Comparison of ENCODE assay signal across 14 cellular contexts in genomic region chr11:121337078-121337477, GRCh38. TPM values are rescaled to one million over a fixed set of nuclear protein-coding genes. Genes with fewer than 3 reads are reported as not detected.
A peak's percentile ranks its signal among the peaks of the same experiment; 100 is the strongest.
DNase-seq lines count a peak whose midpoint lies in the region; ATAC-seq lines count a peak whose summit lies in the region.
"Had no signal": no experiment of that assay in that cellular context is flagged by ENCODE, and none has a peak within 500 bp of the region (broad histone marks: within the 10 kb centered on the region; RNA-seq: fewer than 3 reads in every experiment).

No MANE protein-coding gene starts in this region.

- H3K9me3 Mint-ChIP-seq in activated T-cell treated with anti-CD3 and anti-CD28 coated beads, Interleukin-2, amount 50 U/mL, for 4 hours, result no peaks in the 10 kb centered on the region
- H3K9me3 Mint-ChIP-seq: type B pancreatic cell had no signal

- DNase-seq in activated T-cell treated with anti-CD3 and anti-CD28 coated beads, Interleukin-2, amount 50 U/mL, for 4 hours, result no peak
- DNase-seq in activated T-cell treated with anti-CD3 and anti-CD28 coated beads, Interleukin-2, amount 50 U/mL, for 1 hour, result no peak
- DNase-seq in myocyte (ENCODE audit: low read depth), result peak; percentile 2
- DNase-seq in sciatic nerve (ENCODE audit: low spot score), result no peak
- no peak for DNase-seq in activated gamma-delta T cell treated with Interleukin-2 at 50 U/mL for 16 hours
- DNase-seq in HPDE6-E6E7 (ENCODE audit: extremely low spot score), result no peak
- DNase-seq: kidney; NCI-H146; stimulated activated CD4-positive, alpha-beta T cell treated with anti-CD3 and anti-CD28 coated beads, Interleukin-15, amount 100 ng/mL, for 24 hours had no signal

- peaks cover 28% of the 10 kb centered on the region for H3K4me1 Mint-ChIP-seq in activated T-cell treated with anti-CD3 and anti-CD28 coated beads, Interleukin-2, amount 50 U/mL, for 4 hours (ENCODE audit: low read depth)

- peaks cover 7% of the 10 kb centered on the region for H3K27me3 Mint-ChIP-seq in activated T-cell treated with anti-CD3 and anti-CD28 coated beads, Interleukin-2, amount 50 U/mL, for 4 hours (ENCODE audit: low read depth)

- H3K36me3 Mint-ChIP-seq in activated T-cell treated with anti-CD3 and anti-CD28 coated beads, Interleukin-2, amount 50 U/mL, for 4 hours (ENCODE audit: insufficient read depth), result peaks cover 3% of the 10 kb centered on the region
- H3K36me3 Mint-ChIP-seq: type B pancreatic cell, WTC11 had no signal

- H3K4me3 Mint-ChIP-seq in activated T-cell treated with anti-CD3 and anti-CD28 coated beads, Interleukin-2, amount 50 U/mL, for 4 hours, result no peak overlapping the region
- H3K4me3 Mint-ChIP-seq: type B pancreatic cell, WTC11 had no signal

- intact Hi-C loops in sciatic nerve (cut with DNase I), result no loop called here

- ATAC-seq in activated T-cell treated with anti-CD3 and anti-CD28 coated beads, Interleukin-2, amount 50 U/mL, for 4 hours, result peak; percentile 40 to 62
- ATAC-seq in GM21423 (IDR thresholded peaks at IDR 0.05; ENCODE audit: unreplicated experiment), result peak; percentile 45
- peak; percentile 39 for ATAC-seq in HG03175 (IDR thresholded peaks at IDR 0.05; ENCODE audit: unreplicated experiment)
- ATAC-seq in sciatic nerve, result no peak
- ATAC-seq: Panc1, WTC11 had no signal

RNA-seq across cellular contexts. Expression of gene SC5D, which starts 44.5 kb away (rescaled TPM):
- 10 to 100 TPM; 15.7 to 16.5 (median 16.4) TPM for total RNA-seq in activated T-cell treated with anti-CD3 and anti-CD28 coated beads, Interleukin-2, amount 50 U/mL, for 4 hours
- total RNA-seq in myocyte (65.2 and 67.5 TPM in 2 replicates), sciatic nerve (60.0 TPM)
- polyA plus RNA-seq in myocyte (2012), result 77.7 TPM
